14 cellular contexts compared by ENCODE assay signal in genomic region chr5:3091040-3091774, GRCh38.
A peak's percentile ranks its signal among the peaks of the same experiment; 100 is the strongest.
DNase-seq lines count a peak whose midpoint lies in the region; ATAC-seq, FAIRE-seq and TF ChIP-seq lines count a peak whose summit lies in the region.
"Had no signal": no experiment of that assay in that cellular context is flagged by ENCODE, and none has a peak within 500 bp of the region (broad histone marks: within the 10 kb centered on the region; RNA-seq: fewer than 3 reads in every experiment).

No MANE protein-coding gene starts in this region.

- TF ChIP-seq EP300 in H1 (IDR thresholded peaks at IDR 0.05; ENCODE audit: borderline replicate concordance in 1 of 2, low read depth in 2 of 2, low read length in 2 of 2) (no peak), transverse colon (IDR thresholded peaks at IDR 0.05; ENCODE audit: low read depth) (no peak)

- H3K79me2 ChIP-seq in DND-41 (ENCODE audit: insufficient read depth, low read length) (no peaks in the 10 kb centered on the region), H1 (ENCODE audit: control insufficient read depth in 1 of 2, insufficient read depth in 2 of 2, low read length in 2 of 2) (no peaks in the 10 kb centered on the region), hepatocyte (no peaks in the 10 kb centered on the region)

- no peak overlapping the region for H2BK5ac ChIP-seq in H1 (ENCODE audit: low read depth, low read length)

- H3K9ac ChIP-seq in DND-41 (ENCODE audit: low read depth, low read length) (peak overlapping the region; percentile 51), H1 (replicated peaks in 1 of 4; ENCODE audit: extremely low read depth in 1 of 4, low read depth in 3 of 4, low read length in 3 of 4) (no peak overlapping the region), kidney (ENCODE audit: low read length in 2 of 2) (no peak overlapping the region)

- H4K91ac ChIP-seq in H1 (replicated peaks; ENCODE audit: insufficient read length, low read length): no peak overlapping the region

- no peak overlapping the region for H2BK20ac ChIP-seq in H1 (ENCODE audit: low read length)

- no peak overlapping the region for H2BK120ac ChIP-seq in H1 (replicated peaks; ENCODE audit: low read depth, low read length)

- no peak overlapping the region for H3K4me3 ChIP-seq in left ventricle myocardium inferior
- H3K4me3 ChIP-seq in DND-41 (ENCODE audit: low read depth in 1 of 2, low read length in 2 of 2): no peak overlapping the region
- H3K4me3 ChIP-seq in H1 (ENCODE audit: extremely low read depth in 1 of 4, insufficient read depth in 2 of 4, low read depth in 3 of 4, low read length in 4 of 4): no peak overlapping the region
- H3K4me3 ChIP-seq in hepatocyte: no peak overlapping the region
- H3K4me3 ChIP-seq in transverse colon: no peak overlapping the region
- H3K4me3 ChIP-seq in kidney (ENCODE audit: low read length in 2 of 2): no peak overlapping the region

- H2AK5ac ChIP-seq in H1 (ENCODE audit: low read depth, low read length): no peak overlapping the region

- peaks cover 4% of the 10 kb centered on the region for H3K4me1 ChIP-seq in left ventricle myocardium inferior
- peaks cover 59% of the 10 kb centered on the region for H3K4me1 ChIP-seq in DND-41 (ENCODE audit: insufficient read depth, low read length)
- H3K4me1 ChIP-seq in H1 (replicated peaks in 1 of 4; ENCODE audit: control insufficient read depth in 3 of 4, insufficient read depth in 4 of 4, low read length in 3 of 4): no peaks in the 10 kb centered on the region; a peak in 1 of 7 replicates
- H3K4me1 ChIP-seq in hepatocyte (ENCODE audit: insufficient read depth): no peaks in the 10 kb centered on the region
- no peaks in the 10 kb centered on the region for H3K4me1 ChIP-seq in transverse colon
- H3K4me1 ChIP-seq in kidney (ENCODE audit: control insufficient read depth in 1 of 2, insufficient read depth in 1 of 2, low read depth in 1 of 2, low read length in 2 of 2): no peaks in the 10 kb centered on the region

- H3K56ac ChIP-seq in H1 (replicated peaks; ENCODE audit: insufficient read length, low read depth, low read length): no peak overlapping the region

- H3K9me3 ChIP-seq in left ventricle myocardium inferior (replicated peaks): no peaks in the 10 kb centered on the region
- H3K9me3 ChIP-seq in DND-41 (ENCODE audit: insufficient read depth, low read length, severe bottlenecking): no peaks in the 10 kb centered on the region
- no peaks in the 10 kb centered on the region for H3K9me3 ChIP-seq in H1 (ENCODE audit: insufficient read depth in 2 of 2, low read depth in 1 of 2, low read length in 1 of 2)
- no peaks in the 10 kb centered on the region for H3K9me3 ChIP-seq in hepatocyte (ENCODE audit: low read depth)
- H3K9me3 ChIP-seq in transverse colon: no peaks in the 10 kb centered on the region
- H3K9me3 ChIP-seq in kidney (ENCODE audit: control insufficient read depth in 1 of 2, low read length in 2 of 2): no peaks in the 10 kb centered on the region

- H3K27me3 ChIP-seq in left ventricle myocardium inferior (ENCODE audit: low read depth) (peaks cover 58% of the 10 kb centered on the region), DND-41 (ENCODE audit: insufficient read depth, low read length, poor library complexity) (no peaks in the 10 kb centered on the region), H1 (replicated peaks in 1 of 4; ENCODE audit: control insufficient read depth in 3 of 4, extremely low read depth in 1 of 4, insufficient read depth in 3 of 4, low read length in 3 of 4) (peaks cover 0 to 8% (median 0%) of the 10 kb centered on the region in 4 experiments; a peak in 2 of 7 replicates), hepatocyte (peaks cover 4% of the 10 kb centered on the region), transverse colon (no peaks in the 10 kb centered on the region)

- TF ChIP-seq RAD21 in H1 (IDR thresholded peaks at IDR 0.05 in 1 of 2, conservative IDR thresholded peaks at IDR 0.05 in 1 of 2; ENCODE audit: low read depth in 2 of 2, low read length in 2 of 2): no peak

- H2AFZ ChIP-seq in DND-41 (ENCODE audit: low read depth, low read length) (0 out of 2 replicates have a peak overlapping the region, but pooled peaks have one; percentile 17), H1 (ENCODE audit: low read length) (no peak overlapping the region), hepatocyte (no peak overlapping the region)

- no peaks in the 10 kb centered on the region for H4K20me1 ChIP-seq in DND-41 (ENCODE audit: insufficient read depth, low read length)
- H4K20me1 ChIP-seq in H1 (replicated peaks in 1 of 2; ENCODE audit: control insufficient read depth in 1 of 2, insufficient read depth in 2 of 2, low read length in 2 of 2): no peaks in the 10 kb centered on the region
- no peaks in the 10 kb centered on the region for H4K20me1 ChIP-seq in hepatocyte (ENCODE audit: insufficient read depth, poor library complexity, severe bottlenecking)

- no peak overlapping the region for H4K5ac ChIP-seq in H1 (ENCODE audit: insufficient read length, low read depth, low read length)

- H2BK12ac ChIP-seq in H1 (ENCODE audit: low read depth, low read length): no peak overlapping the region

- intact Hi-C loops in Right ventricle myocardium superior (cut with DNase I): no loop called here
- intact Hi-C loops in left ventricle myocardium inferior (cut with micrococcal nuclease): no loop called here
- intact Hi-C loops in transverse colon (cut with DNase I; ENCODE audit: low total_unique reads): no loop called here
- intact Hi-C loops in kidney (cut with DNase I): no loop called here

- 85% methylated on average over 9 of the region's 11 CpGs; no CpG with 5 or more reads in 1 of the 2 experiments for WGBS in H1 (ENCODE audit: extremely low coverage in 1 of 2, insufficient coverage in 1 of 2, insufficient read length in 1 of 2, insufficient replicate concordance in 2 of 2, low coverage in 1 of 2, low lambda C conversion rate in 2 of 2, missing lambda C conversion rate in 1 of 2), 2 experiments
- WGBS in hepatocyte (ENCODE audit: low lambda C conversion rate, missing lambda C conversion rate): 80% methylated on average over 11 of the region's 11 CpGs
- WGBS in transverse colon (ENCODE audit: low coverage in 1 of 2), 2 donors: 57 to 68% methylated on average over 11 of the region's 11 CpGs

- no peak overlapping the region; the same call in 1 of the 2 replicates for H3K18ac ChIP-seq in H1 (ENCODE audit: extremely low read depth, low read length)

- H3K4me2 ChIP-seq in DND-41 (ENCODE audit: insufficient read depth, low read length) (peak overlapping the region; percentile 37; the same call in 1 of the 2 replicates), H1 (ENCODE audit: insufficient read depth in 1 of 2, low read depth in 2 of 2, low read length in 2 of 2) (no peak overlapping the region), hepatocyte (no peak overlapping the region)

- no peaks in the 10 kb centered on the region for H3K79me1 ChIP-seq in H1 (ENCODE audit: low read depth, low read length)

- no peak overlapping the region for H3K14ac ChIP-seq in H1 (ENCODE audit: insufficient read length)

- in situ Hi-C loops in transverse colon (cut with MboI; ENCODE audit: low pct_ligation_motif_present in 1 of 4, low pct_unique_long_range_greater_than_20kb in 1 of 4, low sequenced_read_pairs in 3 of 4): no loop called here

- peak; percentile 71 for ATAC-seq in Right ventricle myocardium superior (ENCODE audit: poor library complexity)
- peak; percentile 51 for ATAC-seq in DND-41 (ENCODE audit: insufficient read depth, low read depth)

- no peak for FAIRE-seq in H1 (lab: Jason Lieb, UNC)
- no peak for FAIRE-seq in kidney (lab: Jason Lieb, UNC)
- FAIRE-seq: GM19239 had no signal

- CTCF ChIA-PET in H1 (lab: Charles Lee; ENCODE audit: partially characterized antibody): interaction anchor here (0.6 to 1.1 kb wide), 3 partner anchors 13 to 219 kb away, joined by 3 to 4 read pairs (median 4); no protein-coding TSS in a partner anchor

- H3K23me2 ChIP-seq in H1 (ENCODE audit: low read depth, low read length): no peaks in the 10 kb centered on the region

- no peak overlapping the region for H3K23ac ChIP-seq in H1 (ENCODE audit: insufficient read length)

- POLR2A ChIA-PET in H1 (lab: Charles Lee; ENCODE audit: partially characterized antibody): interaction anchor here (0.7 kb wide), 1 partner anchor 12 kb away, joined by 3 read pairs; no protein-coding TSS in a partner anchor

- H3K4ac ChIP-seq in H1 (replicated peaks; ENCODE audit: insufficient read length, low read depth, low read length): no peak overlapping the region

- TF ChIP-seq CTCF in left ventricle myocardium inferior (IDR thresholded peaks at IDR 0.05; ENCODE audit: borderline replicate concordance): no peak
- TF ChIP-seq CTCF in DND-41 (IDR thresholded peaks at IDR 0.05; ENCODE audit: borderline replicate concordance, extremely low read depth, low read length, poor library complexity, severe bottlenecking): no peak
- no peak for TF ChIP-seq CTCF in H1 (IDR thresholded peaks at IDR 0.05; ENCODE audit: control extremely low read depth in 1 of 3, insufficient read depth in 1 of 3, low read depth in 1 of 3, low read length in 3 of 3)
- no peak for TF ChIP-seq CTCF in hepatocyte (IDR thresholded peaks at IDR 0.05; ENCODE audit: poor library complexity)
- no peak for TF ChIP-seq CTCF in transverse colon (IDR thresholded peaks at IDR 0.05)
- TF ChIP-seq CTCF in kidney (IDR thresholded peaks at IDR 0.05; ENCODE audit: borderline replicate concordance, extremely low read depth, insufficient read depth): no peak

- no peak for TF ChIP-seq POLR2A in H1 (IDR thresholded peaks at IDR 0.05; ENCODE audit: control extremely low read depth in 1 of 2, low read depth in 2 of 2, low read length in 2 of 2)
- no peak for TF ChIP-seq POLR2A in transverse colon (IDR thresholded peaks at IDR 0.05)

- H2BK15ac ChIP-seq in H1 (ENCODE audit: low read length): peak overlapping the region; percentile 36; the same call in 1 of the 2 replicates

- H3K9me2 ChIP-seq in hepatocyte (replicated peaks; ENCODE audit: insufficient read depth): no peaks in the 10 kb centered on the region

- H3K27ac ChIP-seq in left ventricle myocardium inferior (replicated peaks): no peak overlapping the region
- peak overlapping the region; percentile 96 for H3K27ac ChIP-seq in DND-41 (ENCODE audit: low read length)
- H3K27ac ChIP-seq in H1 (ENCODE audit: low read depth, low read length): no peak overlapping the region
- no peak overlapping the region for H3K27ac ChIP-seq in hepatocyte
- H3K27ac ChIP-seq in transverse colon: no peak overlapping the region
- no peak overlapping the region for H3K27ac ChIP-seq in kidney (ENCODE audit: low read depth in 2 of 2, low read length in 2 of 2)
- H3K27ac ChIP-seq: C4-2B had no signal

- no peak for DNase-seq in Right ventricle myocardium superior
- DNase-seq in left ventricle myocardium inferior: no peak
- peak; percentile 58 for DNase-seq in DND-41
- no peak for DNase-seq in H1 (ENCODE audit: low read depth in 1 of 2, low spot score in 2 of 2)
- DNase-seq in hepatocyte (ENCODE audit: low spot score): no peak
- DNase-seq in transverse colon: no peak
- no peak for DNase-seq in kidney
- DNase-seq: ACHN; CD4-positive, alpha-beta memory T cell; GF-D8; HCEC 1CT; HFFc6 had no signal

- H3K36me3 ChIP-seq in left ventricle myocardium inferior (no peaks in the 10 kb centered on the region), DND-41 (ENCODE audit: insufficient read depth, low read length) (no peaks in the 10 kb centered on the region), H1 (ENCODE audit: control insufficient read depth in 2 of 4, insufficient read depth in 4 of 4, low read length in 3 of 4) (no peaks in the 10 kb centered on the region), hepatocyte (replicated peaks; ENCODE audit: insufficient read depth, low read depth) (no peaks in the 10 kb centered on the region), transverse colon (no peaks in the 10 kb centered on the region), kidney (ENCODE audit: control insufficient read depth in 1 of 2, insufficient read depth in 2 of 2, low read length in 2 of 2) (no peaks in the 10 kb centered on the region)

- no peak overlapping the region for H4K8ac ChIP-seq in H1 (ENCODE audit: extremely low read depth, insufficient read depth, low read length)
